ENCODE assay signal across 16 cellular contexts in the genomic region with DNA sequence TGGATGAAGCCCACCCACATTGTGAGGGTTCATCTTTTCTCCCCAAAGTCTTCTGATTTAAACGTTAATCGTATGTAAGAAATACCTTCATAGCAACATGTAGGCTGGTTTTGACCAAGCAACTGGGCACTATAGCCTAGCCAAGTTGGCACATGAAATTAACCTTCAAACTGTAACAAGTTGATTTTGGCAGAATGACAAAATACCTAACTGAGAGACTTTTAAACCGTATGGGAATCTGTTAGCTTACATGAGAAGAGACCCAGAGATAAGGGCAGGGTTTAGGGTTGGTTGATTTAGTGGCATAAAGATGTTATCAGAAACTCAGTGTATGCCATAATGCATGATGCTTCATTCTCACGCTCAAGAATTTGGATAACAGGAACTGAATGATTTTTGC.
DNase-seq lines count a peak whose midpoint lies in the region; ATAC-seq, FAIRE-seq and TF ChIP-seq lines count a peak whose summit lies in the region.
"Had no signal": no experiment of that assay in that cellular context is flagged by ENCODE, and none has a peak within 500 bp of the region (broad histone marks: within the 10 kb centered on the region; RNA-seq: fewer than 3 reads in every experiment).

No MANE protein-coding gene starts in this region.

- H2BK5ac ChIP-seq in trophoblast cell (ENCODE audit: low read depth, low read length, poor library complexity): no peak overlapping the region

- 78% methylated on average over 4 of the region's 4 CpGs for WGBS in A549 (ENCODE audit: missing lambda C conversion rate)
- WGBS in trophoblast cell (ENCODE audit: extremely low coverage, insufficient coverage, insufficient read length): no CpG with 5 or more reads among the region's 4 CpGs

- no peak overlapping the region for H4K12ac ChIP-seq in trophoblast cell (ENCODE audit: low read depth, low read length)

- H3K79me2 ChIP-seq in Karpas-422 (ENCODE audit: low read length): peaks cover 83% of the 10 kb centered on the region
- H3K79me2 ChIP-seq in trophoblast cell (ENCODE audit: control insufficient read depth, insufficient read depth, low read length, poor library complexity): no peaks in the 10 kb centered on the region

- no peak overlapping the region for H2AK5ac ChIP-seq in trophoblast cell (ENCODE audit: low read length)

- no peak overlapping the region for H2BK120ac ChIP-seq in trophoblast cell (ENCODE audit: insufficient read depth, low read length, poor library complexity)

- H3K4me3 ChIP-seq in A549 (no peak overlapping the region), Karpas-422 (ENCODE audit: low read length) (no peak overlapping the region), mucosa of descending colon (no peak overlapping the region), trophoblast cell (ENCODE audit: low read depth, low read length) (no peak overlapping the region)
- H3K4me3 ChIP-seq: BLaER1 treated with 17β-estradiol and CSF1 and Interleukin-3, amounts not matched to agents 10 nM and 100 nM; GM23248 had no signal

- no peak for TF ChIP-seq EP300 in A549 (IDR thresholded peaks at IDR 0.05)

- H4K20me1 ChIP-seq in Karpas-422 (ENCODE audit: insufficient read depth, low read depth, low read length): no peaks in the 10 kb centered on the region

- H3K9ac ChIP-seq in Karpas-422 (ENCODE audit: low read length): no peak overlapping the region
- H3K9ac ChIP-seq in trophoblast cell (ENCODE audit: low read length): no peak overlapping the region
- H3K9ac ChIP-seq: BLaER1 treated with 17β-estradiol and CSF1 and Interleukin-3, amounts not matched to agents 10 nM and 100 nM; GM23248 had no signal

- H3K14ac ChIP-seq in trophoblast cell (ENCODE audit: low read length): no peak overlapping the region

- no peaks in the 10 kb centered on the region for H3K9me2 ChIP-seq in Karpas-422 (replicated peaks; ENCODE audit: insufficient read depth, low read length)

- no peak overlapping the region for H2BK12ac ChIP-seq in trophoblast cell (ENCODE audit: low read length)

- no peak overlapping the region for H4K8ac ChIP-seq in trophoblast cell (ENCODE audit: low read depth, low read length)

- no peak overlapping the region for H3K23ac ChIP-seq in trophoblast cell (ENCODE audit: low read length)

- no peak overlapping the region for H3K27ac ChIP-seq in A549
- no peak overlapping the region for H3K27ac ChIP-seq in Karpas-422 (ENCODE audit: low read length)
- no peak overlapping the region for H3K27ac ChIP-seq in trophoblast cell (ENCODE audit: low read depth, low read length)
- H3K27ac ChIP-seq: BLaER1 treated with 17β-estradiol and CSF1 and Interleukin-3, amounts not matched to agents 10 nM and 100 nM; GM23248; HL-60 had no signal

- H3K4me2 ChIP-seq in A549 (no peak overlapping the region), Karpas-422 (ENCODE audit: low read depth, low read length, poor library complexity, severe bottlenecking) (no peak overlapping the region), trophoblast cell (ENCODE audit: low read length) (no peak overlapping the region)
- H3K4me2 ChIP-seq: BLaER1 treated with 17β-estradiol and CSF1 and Interleukin-3, amounts not matched to agents 10 nM and 100 nM had no signal

- intact Hi-C loops in mucosa of descending colon (cut with DNase I, micrococcal nuclease): no loop called here

- TF ChIP-seq POLR2A in A549 (IDR thresholded peaks at IDR 0.05; ENCODE audit: low read length): no peak

- H3K79me1 ChIP-seq in trophoblast cell (ENCODE audit: low read length): no peaks in the 10 kb centered on the region

- peaks cover 21% of the 10 kb centered on the region for H3K36me3 ChIP-seq in Karpas-422 (ENCODE audit: insufficient read depth, low read length)
- no peaks in the 10 kb centered on the region for H3K36me3 ChIP-seq in mucosa of descending colon (ENCODE audit: low read depth)
- H3K36me3 ChIP-seq in trophoblast cell (ENCODE audit: control insufficient read depth in 1 of 2, insufficient read depth in 2 of 2, low read length in 2 of 2): peaks cover 0 to 4% of the 10 kb centered on the region in 2 experiments

- TF ChIP-seq CTCF in A549 (IDR thresholded peaks at IDR 0.05) (no peak), mucosa of descending colon (IDR thresholded peaks at IDR 0.05) (no peak)

- CTCF ChIA-PET in A549 (lab: Yijun Ruan, JAX): interaction anchor here (1.1 to 1.4 kb wide), 2 partner anchors 9 to 123 kb away, joined by 4 read pairs; no protein-coding TSS in a partner anchor

- no peak overlapping the region for H3K18ac ChIP-seq in trophoblast cell (ENCODE audit: low read length)

- no peak for TF ChIP-seq RAD21 in A549 (conservative IDR thresholded peaks at IDR 0.05 in 1 of 2, IDR thresholded peaks at IDR 0.05 in 1 of 2)

- H3K27me3 ChIP-seq in Karpas-422 (ENCODE audit: low read length) (no peaks in the 10 kb centered on the region), trophoblast cell (ENCODE audit: insufficient read depth, low read length) (no peaks in the 10 kb centered on the region)
- H3K27me3 ChIP-seq: BLaER1 treated with 17β-estradiol and CSF1 and Interleukin-3, amounts not matched to agents 10 nM and 100 nM had no signal

- ATAC-seq in A549: no peak
- ATAC-seq in left lobe of liver: peak; percentile 85
- peak; percentile 46 for ATAC-seq in mucosa of descending colon
- no peak for ATAC-seq in HG02678 (IDR thresholded peaks at IDR 0.05; ENCODE audit: unreplicated experiment)
- ATAC-seq: CD8-positive, alpha-beta T cell had no signal

- POLR2A ChIA-PET in A549 (lab: Yijun Ruan, JAX): no interaction called here

- no peak overlapping the region for H4K91ac ChIP-seq in trophoblast cell (ENCODE audit: low read depth, low read length)

- DNase-seq in A549 (ENCODE audit: low read depth in 1 of 2, low spot score in 1 of 2): no peak
- peak; percentile 28 for DNase-seq in Karpas-422
- DNase-seq in left lobe of liver (ENCODE audit: low spot score): no peak
- no peak for DNase-seq in mucosa of descending colon
- no peak for DNase-seq in inferior parietal cortex (ENCODE audit: extremely low spot score)
- no peak for DNase-seq in trophoblast cell
- DNase-seq: 8988T; Calu3; CD8-positive, alpha-beta T cell; DMS79 treated with DMSO at 0.1 percent for 48 hours; GF-D8; GM23248; HCEC 1CT had no signal

- H3K9me3 ChIP-seq in A549: no peaks in the 10 kb centered on the region
- H3K9me3 ChIP-seq in Karpas-422 (ENCODE audit: low read length): no peaks in the 10 kb centered on the region
- no peaks in the 10 kb centered on the region for H3K9me3 ChIP-seq in mucosa of descending colon
- no peaks in the 10 kb centered on the region for H3K9me3 ChIP-seq in trophoblast cell (ENCODE audit: insufficient read depth, low read depth, low read length)
- H3K9me3 ChIP-seq: BLaER1 treated with 17β-estradiol and CSF1 and Interleukin-3, amounts not matched to agents 10 nM and 100 nM had no signal

- no peak overlapping the region for H2AFZ ChIP-seq in Karpas-422 (ENCODE audit: low read length)
- no peak overlapping the region for H2AFZ ChIP-seq in trophoblast cell (ENCODE audit: insufficient read depth, low read length, poor library complexity)
- H2AFZ ChIP-seq: GM23248 had no signal

- H3K4me1 ChIP-seq in A549: peaks cover 36% of the 10 kb centered on the region
- H3K4me1 ChIP-seq in Karpas-422 (ENCODE audit: low read length): peaks cover 16% of the 10 kb centered on the region
- H3K4me1 ChIP-seq in mucosa of descending colon (ENCODE audit: low read depth): peaks cover 7% of the 10 kb centered on the region
- no peaks in the 10 kb centered on the region for H3K4me1 ChIP-seq in trophoblast cell (ENCODE audit: control insufficient read depth in 1 of 2, insufficient read depth in 2 of 2, low read length in 2 of 2)

- FAIRE-seq in A549 (lab: Jason Lieb, UNC): peak; percentile 32

- no peak overlapping the region for H3K4ac ChIP-seq in trophoblast cell (ENCODE audit: low read depth, low read length)

TF ChIP-seq in A549, 52 proteins besides CTCF, POLR2A, EP300 and RAD21:
- no peak for TF ChIP-seq KDM1A (IDR thresholded peaks at IDR 0.05; ENCODE audit: low read depth)
- no peak for TF ChIP-seq FOXS1 (CRISPR knock-in tag; IDR thresholded peaks at IDR 0.05)
- TF ChIP-seq ZSCAN20 (CRISPR knock-in tag; IDR thresholded peaks at IDR 0.05): no peak
- TF ChIP-seq BHLHE40 (IDR thresholded peaks at IDR 0.05; ENCODE audit: low read depth, low read length): no peak
- TF ChIP-seq POLR2AphosphoS2 (conservative IDR thresholded peaks at IDR 0.05; ENCODE audit: low read length): no peak
- TF ChIP-seq, protein P1, sequence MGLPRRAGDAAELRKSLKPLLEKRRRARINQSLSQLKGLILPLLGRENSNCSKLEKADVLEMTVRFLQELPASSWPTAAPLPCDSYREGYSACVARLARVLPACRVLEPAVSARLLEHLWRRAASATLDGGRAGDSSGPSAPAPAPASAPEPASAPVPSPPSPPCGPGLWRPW (IDR thresholded peaks at IDR 0.05): no peak
- no peak for TF ChIP-seq CBX8 (IDR thresholded peaks at IDR 0.05)
- TF ChIP-seq, protein P2, sequence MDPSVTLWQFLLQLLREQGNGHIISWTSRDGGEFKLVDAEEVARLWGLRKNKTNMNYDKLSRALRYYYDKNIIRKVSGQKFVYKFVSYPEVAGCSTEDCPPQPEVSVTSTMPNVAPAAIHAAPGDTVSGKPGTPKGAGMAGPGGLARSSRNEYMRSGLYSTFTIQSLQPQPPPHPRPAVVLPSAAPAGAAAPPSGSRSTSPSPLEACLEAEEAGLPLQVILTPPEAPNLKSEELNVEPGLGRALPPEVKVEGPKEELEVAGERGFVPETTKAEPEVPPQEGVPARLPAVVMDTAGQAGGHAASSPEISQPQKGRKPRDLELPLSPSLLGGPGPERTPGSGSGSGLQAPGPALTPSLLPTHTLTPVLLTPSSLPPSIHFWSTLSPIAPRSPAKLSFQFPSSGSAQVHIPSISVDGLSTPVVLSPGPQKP (IDR thresholded peaks at IDR 0.05; ENCODE audit: low read depth, low read length): no peak
- no peak for TF ChIP-seq RCOR1 (IDR thresholded peaks at IDR 0.05; ENCODE audit: low read depth, low read length)
- no peak for TF ChIP-seq EHMT2 (IDR thresholded peaks at IDR 0.05; ENCODE audit: low read depth)
- no peak for TF ChIP-seq NFE2L2 (conservative IDR thresholded peaks at IDR 0.05; ENCODE audit: low read length)
- no peak for TF ChIP-seq FOSB (CRISPR knock-in tag; IDR thresholded peaks at IDR 0.05)
- no peak for TF ChIP-seq JUN (IDR thresholded peaks at IDR 0.05)
- TF ChIP-seq NPAS2 (CRISPR knock-in tag; IDR thresholded peaks at IDR 0.05; ENCODE audit: borderline replicate concordance): no peak
- no peak for TF ChIP-seq MAFK (IDR thresholded peaks at IDR 0.05; ENCODE audit: partially characterized antibody)
- no peak for TF ChIP-seq NR3C1 (IDR thresholded peaks at IDR 0.05)
- no peak for TF ChIP-seq PHF8 (IDR thresholded peaks at IDR 0.05; ENCODE audit: borderline replicate concordance, low read depth)
TF ChIP-seq in A549: peak in this region for 0.

Comparison
In these comparisons a context has a peak if more than half of its experiments do, and no peak if none do; other contexts are left out.
1. ATAC-seq: peak in left lobe of liver (single experiment) and mucosa of descending colon (single experiment); none in A549 (0 of 2) and HG02678 (single experiment).